In the genomic region with DNA sequence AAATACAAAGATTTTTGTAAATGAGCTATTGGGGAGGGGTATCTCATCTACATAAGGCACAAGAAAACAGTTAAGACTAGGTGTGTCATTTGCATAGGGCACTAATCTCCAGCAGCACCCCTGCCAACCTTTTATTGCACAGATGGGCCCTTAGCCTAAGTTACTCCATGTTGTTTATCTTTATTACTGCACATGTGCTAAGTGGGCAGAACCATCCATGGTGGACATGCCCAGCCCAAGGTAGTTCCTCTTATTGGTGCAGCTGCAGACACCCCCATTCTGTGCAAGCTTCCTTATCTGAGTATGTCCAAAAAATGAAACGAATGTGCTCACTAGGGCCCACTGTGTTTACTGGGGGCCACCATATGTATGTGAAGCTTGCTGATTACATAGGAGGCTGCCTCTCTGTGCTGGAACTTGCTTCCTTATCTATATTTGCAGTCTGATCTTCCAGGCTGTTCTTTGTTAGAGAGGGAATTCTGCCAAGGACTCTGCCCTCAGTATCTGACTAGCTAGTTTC, we compare ENCODE assay signal across 1 cellular context.
TF ChIP-seq lines count a peak whose summit lies in the region.

No MANE protein-coding gene starts in this region.

TF ChIP-seq in K562, 482 proteins besides CTCF, POLR2A, EP300 and RAD21 (continued from another document):
- TF ChIP-seq, protein P1, sequence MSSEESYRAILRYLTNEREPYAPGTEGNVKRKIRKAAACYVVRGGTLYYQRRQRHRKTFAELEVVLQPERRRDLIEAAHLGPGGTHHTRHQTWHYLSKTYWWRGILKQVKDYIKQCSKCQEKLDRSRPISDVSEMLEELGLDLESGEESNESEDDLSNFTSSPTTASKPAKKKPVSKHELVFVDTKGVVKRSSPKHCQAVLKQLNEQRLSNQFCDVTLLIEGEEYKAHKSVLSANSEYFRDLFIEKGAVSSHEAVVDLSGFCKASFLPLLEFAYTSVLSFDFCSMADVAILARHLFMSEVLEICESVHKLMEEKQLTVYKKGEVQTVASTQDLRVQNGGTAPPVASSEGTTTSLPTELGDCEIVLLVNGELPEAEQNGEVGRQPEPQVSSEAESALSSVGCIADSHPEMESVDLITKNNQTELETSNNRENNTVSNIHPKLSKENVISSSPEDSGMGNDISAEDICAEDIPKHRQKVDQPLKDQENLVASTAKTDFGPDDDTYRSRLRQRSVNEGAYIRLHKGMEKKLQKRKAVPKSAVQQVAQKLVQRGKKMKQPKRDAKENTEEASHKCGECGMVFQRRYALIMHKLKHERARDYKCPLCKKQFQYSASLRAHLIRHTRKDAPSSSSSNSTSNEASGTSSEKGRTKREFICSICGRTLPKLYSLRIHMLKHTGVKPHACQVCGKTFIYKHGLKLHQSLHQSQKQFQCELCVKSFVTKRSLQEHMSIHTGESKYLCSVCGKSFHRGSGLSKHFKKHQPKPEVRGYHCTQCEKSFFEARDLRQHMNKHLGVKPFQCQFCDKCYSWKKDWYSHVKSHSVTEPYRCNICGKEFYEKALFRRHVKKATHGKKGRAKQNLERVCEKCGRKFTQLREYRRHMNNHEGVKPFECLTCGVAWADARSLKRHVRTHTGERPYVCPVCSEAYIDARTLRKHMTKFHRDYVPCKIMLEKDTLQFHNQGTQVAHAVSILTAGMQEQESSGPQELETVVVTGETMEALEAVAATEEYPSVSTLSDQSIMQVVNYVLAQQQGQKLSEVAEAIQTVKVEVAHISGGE (CRISPR knock-in tag; IDR thresholded peaks at IDR 0.05): peak in 1 of 3 experiments; percentile 92; a peak in 2 of 6 replicates
- TF ChIP-seq, protein P2, sequence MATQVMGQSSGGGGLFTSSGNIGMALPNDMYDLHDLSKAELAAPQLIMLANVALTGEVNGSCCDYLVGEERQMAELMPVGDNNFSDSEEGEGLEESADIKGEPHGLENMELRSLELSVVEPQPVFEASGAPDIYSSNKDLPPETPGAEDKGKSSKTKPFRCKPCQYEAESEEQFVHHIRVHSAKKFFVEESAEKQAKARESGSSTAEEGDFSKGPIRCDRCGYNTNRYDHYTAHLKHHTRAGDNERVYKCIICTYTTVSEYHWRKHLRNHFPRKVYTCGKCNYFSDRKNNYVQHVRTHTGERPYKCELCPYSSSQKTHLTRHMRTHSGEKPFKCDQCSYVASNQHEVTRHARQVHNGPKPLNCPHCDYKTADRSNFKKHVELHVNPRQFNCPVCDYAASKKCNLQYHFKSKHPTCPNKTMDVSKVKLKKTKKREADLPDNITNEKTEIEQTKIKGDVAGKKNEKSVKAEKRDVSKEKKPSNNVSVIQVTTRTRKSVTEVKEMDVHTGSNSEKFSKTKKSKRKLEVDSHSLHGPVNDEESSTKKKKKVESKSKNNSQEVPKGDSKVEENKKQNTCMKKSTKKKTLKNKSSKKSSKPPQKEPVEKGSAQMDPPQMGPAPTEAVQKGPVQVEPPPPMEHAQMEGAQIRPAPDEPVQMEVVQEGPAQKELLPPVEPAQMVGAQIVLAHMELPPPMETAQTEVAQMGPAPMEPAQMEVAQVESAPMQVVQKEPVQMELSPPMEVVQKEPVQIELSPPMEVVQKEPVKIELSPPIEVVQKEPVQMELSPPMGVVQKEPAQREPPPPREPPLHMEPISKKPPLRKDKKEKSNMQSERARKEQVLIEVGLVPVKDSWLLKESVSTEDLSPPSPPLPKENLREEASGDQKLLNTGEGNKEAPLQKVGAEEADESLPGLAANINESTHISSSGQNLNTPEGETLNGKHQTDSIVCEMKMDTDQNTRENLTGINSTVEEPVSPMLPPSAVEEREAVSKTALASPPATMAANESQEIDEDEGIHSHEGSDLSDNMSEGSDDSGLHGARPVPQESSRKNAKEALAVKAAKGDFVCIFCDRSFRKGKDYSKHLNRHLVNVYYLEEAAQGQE (CRISPR knock-in tag; IDR thresholded peaks at IDR 0.05; ENCODE audit: low read depth): peak; percentile 84; the same call in 1 of the 2 replicates
- TF ChIP-seq RBBP5 (IDR thresholded peaks at IDR 0.05; ENCODE audit: borderline replicate concordance, insufficient read depth, low read length, poor library complexity, severe bottlenecking): no peak
- no peak for TF ChIP-seq HEY1 (CRISPR knock-in tag; IDR thresholded peaks at IDR 0.05; ENCODE audit: borderline replicate concordance)
- peak; percentile 82; the same call in 1 of the 2 replicates for TF ChIP-seq ILK (tag; IDR thresholded peaks at IDR 0.05; ENCODE audit: borderline replicate concordance, low read depth)
- TF ChIP-seq ZNF436 (CRISPR knock-in tag; IDR thresholded peaks at IDR 0.05): peak; percentile 73; the same call in 1 of the 2 replicates
- TF ChIP-seq ESRRB (CRISPR knock-in tag; IDR thresholded peaks at IDR 0.05; ENCODE audit: borderline replicate concordance): no peak
- TF ChIP-seq KLF1 (tag; IDR thresholded peaks at IDR 0.05): peak; percentile 52; the same call in 1 of the 2 replicates
- peak; percentile 95 for TF ChIP-seq ZNF165 (CRISPR knock-in tag; IDR thresholded peaks at IDR 0.05; ENCODE audit: borderline replicate concordance)
- TF ChIP-seq, protein P3, sequence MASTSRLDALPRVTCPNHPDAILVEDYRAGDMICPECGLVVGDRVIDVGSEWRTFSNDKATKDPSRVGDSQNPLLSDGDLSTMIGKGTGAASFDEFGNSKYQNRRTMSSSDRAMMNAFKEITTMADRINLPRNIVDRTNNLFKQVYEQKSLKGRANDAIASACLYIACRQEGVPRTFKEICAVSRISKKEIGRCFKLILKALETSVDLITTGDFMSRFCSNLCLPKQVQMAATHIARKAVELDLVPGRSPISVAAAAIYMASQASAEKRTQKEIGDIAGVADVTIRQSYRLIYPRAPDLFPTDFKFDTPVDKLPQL (IDR thresholded peaks at IDR 0.05; ENCODE audit: extremely low read depth, insufficient read length): no peak
- TF ChIP-seq SMARCB1 (IDR thresholded peaks at IDR 0.05; ENCODE audit: insufficient read length, low read depth): no peak
- TF ChIP-seq, protein P4, sequence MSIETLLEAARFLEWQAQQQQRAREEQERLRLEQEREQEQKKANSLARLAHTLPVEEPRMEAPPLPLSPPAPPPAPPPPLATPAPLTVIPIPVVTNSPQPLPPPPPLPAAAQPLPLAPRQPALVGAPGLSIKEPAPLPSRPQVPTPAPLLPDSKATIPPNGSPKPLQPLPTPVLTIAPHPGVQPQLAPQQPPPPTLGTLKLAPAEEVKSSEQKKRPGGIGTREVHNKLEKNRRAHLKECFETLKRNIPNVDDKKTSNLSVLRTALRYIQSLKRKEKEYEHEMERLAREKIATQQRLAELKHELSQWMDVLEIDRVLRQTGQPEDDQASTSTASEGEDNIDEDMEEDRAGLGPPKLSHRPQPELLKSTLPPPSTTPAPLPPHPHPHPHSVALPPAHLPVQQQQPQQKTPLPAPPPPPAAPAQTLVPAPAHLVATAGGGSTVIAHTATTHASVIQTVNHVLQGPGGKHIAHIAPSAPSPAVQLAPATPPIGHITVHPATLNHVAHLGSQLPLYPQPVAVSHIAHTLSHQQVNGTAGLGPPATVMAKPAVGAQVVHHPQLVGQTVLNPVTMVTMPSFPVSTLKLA (conservative IDR thresholded peaks at IDR 0.05): peak; percentile 66 to 70; a peak in 3 of 4 replicates
- TF ChIP-seq ZNF311 (CRISPR knock-in tag; IDR thresholded peaks at IDR 0.05): peak; percentile 99
- peak in 1 of 2 experiments; percentile 49; a peak in 1 of 4 replicates for TF ChIP-seq NRF1 (conservative IDR thresholded peaks at IDR 0.05 in 1 of 2, IDR thresholded peaks at IDR 0.05 in 1 of 2)
- TF ChIP-seq FOXM1 (IDR thresholded peaks at IDR 0.05; ENCODE audit: low read depth): peak; percentile 58
- TF ChIP-seq FOXM1 (CRISPR knock-in tag; IDR thresholded peaks at IDR 0.05; ENCODE audit: low read depth): no peak
- TF ChIP-seq RCOR1 (IDR thresholded peaks at IDR 0.05; ENCODE audit: borderline replicate concordance in 1 of 2, low read depth in 2 of 2, low read length in 2 of 2): 0 out of 4 replicates have a peak, but pooled peaks of 1 of the 2 experiments have one; percentile 37
- TF ChIP-seq ZSCAN32 (CRISPR knock-in tag; IDR thresholded peaks at IDR 0.05): peak; percentile 77
- TF ChIP-seq HSF4 (CRISPR knock-in tag; IDR thresholded peaks at IDR 0.05; ENCODE audit: borderline replicate concordance): peak; percentile 91; the same call in 1 of the 2 replicates
- 0 out of 2 replicates have a peak, but pooled peaks have one; percentile 27 for TF ChIP-seq GATA2 (CRISPR knock-in tag; IDR thresholded peaks at IDR 0.05)
- TF ChIP-seq, protein P5, sequence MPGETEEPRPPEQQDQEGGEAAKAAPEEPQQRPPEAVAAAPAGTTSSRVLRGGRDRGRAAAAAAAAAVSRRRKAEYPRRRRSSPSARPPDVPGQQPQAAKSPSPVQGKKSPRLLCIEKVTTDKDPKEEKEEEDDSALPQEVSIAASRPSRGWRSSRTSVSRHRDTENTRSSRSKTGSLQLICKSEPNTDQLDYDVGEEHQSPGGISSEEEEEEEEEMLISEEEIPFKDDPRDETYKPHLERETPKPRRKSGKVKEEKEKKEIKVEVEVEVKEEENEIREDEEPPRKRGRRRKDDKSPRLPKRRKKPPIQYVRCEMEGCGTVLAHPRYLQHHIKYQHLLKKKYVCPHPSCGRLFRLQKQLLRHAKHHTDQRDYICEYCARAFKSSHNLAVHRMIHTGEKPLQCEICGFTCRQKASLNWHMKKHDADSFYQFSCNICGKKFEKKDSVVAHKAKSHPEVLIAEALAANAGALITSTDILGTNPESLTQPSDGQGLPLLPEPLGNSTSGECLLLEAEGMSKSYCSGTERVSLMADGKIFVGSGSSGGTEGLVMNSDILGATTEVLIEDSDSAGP (CRISPR knock-in tag; IDR thresholded peaks at IDR 0.05): no peak
- peak; percentile 99 for TF ChIP-seq DMBX1 (CRISPR knock-in tag; IDR thresholded peaks at IDR 0.05; ENCODE audit: borderline replicate concordance)
- TF ChIP-seq SRF (CRISPR knock-in tag; IDR thresholded peaks at IDR 0.05): peak in 1 of 2 experiments; percentile 69; a peak in 1 of 4 replicates
- TF ChIP-seq ZNF589 (CRISPR knock-in tag; IDR thresholded peaks at IDR 0.05; ENCODE audit: low read depth): peak; percentile 98
- TF ChIP-seq, protein P6, sequence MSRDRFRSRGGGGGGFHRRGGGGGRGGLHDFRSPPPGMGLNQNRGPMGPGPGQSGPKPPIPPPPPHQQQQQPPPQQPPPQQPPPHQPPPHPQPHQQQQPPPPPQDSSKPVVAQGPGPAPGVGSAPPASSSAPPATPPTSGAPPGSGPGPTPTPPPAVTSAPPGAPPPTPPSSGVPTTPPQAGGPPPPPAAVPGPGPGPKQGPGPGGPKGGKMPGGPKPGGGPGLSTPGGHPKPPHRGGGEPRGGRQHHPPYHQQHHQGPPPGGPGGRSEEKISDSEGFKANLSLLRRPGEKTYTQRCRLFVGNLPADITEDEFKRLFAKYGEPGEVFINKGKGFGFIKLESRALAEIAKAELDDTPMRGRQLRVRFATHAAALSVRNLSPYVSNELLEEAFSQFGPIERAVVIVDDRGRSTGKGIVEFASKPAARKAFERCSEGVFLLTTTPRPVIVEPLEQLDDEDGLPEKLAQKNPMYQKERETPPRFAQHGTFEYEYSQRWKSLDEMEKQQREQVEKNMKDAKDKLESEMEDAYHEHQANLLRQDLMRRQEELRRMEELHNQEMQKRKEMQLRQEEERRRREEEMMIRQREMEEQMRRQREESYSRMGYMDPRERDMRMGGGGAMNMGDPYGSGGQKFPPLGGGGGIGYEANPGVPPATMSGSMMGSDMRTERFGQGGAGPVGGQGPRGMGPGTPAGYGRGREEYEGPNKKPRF (IDR thresholded peaks at IDR 0.05; ENCODE audit: low read depth, low read length): no peak
- peak; percentile 70; the same call in 1 of the 2 replicates for TF ChIP-seq POLR2AphosphoS5 (IDR thresholded peaks at IDR 0.05; ENCODE audit: control insufficient read depth, insufficient read depth, low read depth, low read length)
- 0 out of 2 replicates have a peak, but pooled peaks have one; percentile 22 for TF ChIP-seq SPI1 (IDR thresholded peaks at IDR 0.05; ENCODE audit: borderline replicate concordance, low read depth, low read length)
- no peak for TF ChIP-seq ATF1 (CRISPR knock-in tag; IDR thresholded peaks at IDR 0.05)
- peak; percentile 65 for TF ChIP-seq ATF1 (tag; IDR thresholded peaks at IDR 0.05)
- TF ChIP-seq, protein P7, sequence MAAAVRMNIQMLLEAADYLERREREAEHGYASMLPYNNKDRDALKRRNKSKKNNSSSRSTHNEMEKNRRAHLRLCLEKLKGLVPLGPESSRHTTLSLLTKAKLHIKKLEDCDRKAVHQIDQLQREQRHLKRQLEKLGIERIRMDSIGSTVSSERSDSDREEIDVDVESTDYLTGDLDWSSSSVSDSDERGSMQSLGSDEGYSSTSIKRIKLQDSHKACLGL (CRISPR knock-in tag; IDR thresholded peaks at IDR 0.05; ENCODE audit: borderline replicate concordance, poor library complexity, severe bottlenecking): peak; percentile 81
- TF ChIP-seq NFIX (CRISPR knock-in tag; IDR thresholded peaks at IDR 0.05; ENCODE audit: low read depth): peak; percentile 47; the same call in 1 of the 2 replicates
- TF ChIP-seq ZNF668 (CRISPR knock-in tag; IDR thresholded peaks at IDR 0.05): peak; percentile 98
